ENCODE assay signal across 8 cellular contexts in the genomic region with DNA sequence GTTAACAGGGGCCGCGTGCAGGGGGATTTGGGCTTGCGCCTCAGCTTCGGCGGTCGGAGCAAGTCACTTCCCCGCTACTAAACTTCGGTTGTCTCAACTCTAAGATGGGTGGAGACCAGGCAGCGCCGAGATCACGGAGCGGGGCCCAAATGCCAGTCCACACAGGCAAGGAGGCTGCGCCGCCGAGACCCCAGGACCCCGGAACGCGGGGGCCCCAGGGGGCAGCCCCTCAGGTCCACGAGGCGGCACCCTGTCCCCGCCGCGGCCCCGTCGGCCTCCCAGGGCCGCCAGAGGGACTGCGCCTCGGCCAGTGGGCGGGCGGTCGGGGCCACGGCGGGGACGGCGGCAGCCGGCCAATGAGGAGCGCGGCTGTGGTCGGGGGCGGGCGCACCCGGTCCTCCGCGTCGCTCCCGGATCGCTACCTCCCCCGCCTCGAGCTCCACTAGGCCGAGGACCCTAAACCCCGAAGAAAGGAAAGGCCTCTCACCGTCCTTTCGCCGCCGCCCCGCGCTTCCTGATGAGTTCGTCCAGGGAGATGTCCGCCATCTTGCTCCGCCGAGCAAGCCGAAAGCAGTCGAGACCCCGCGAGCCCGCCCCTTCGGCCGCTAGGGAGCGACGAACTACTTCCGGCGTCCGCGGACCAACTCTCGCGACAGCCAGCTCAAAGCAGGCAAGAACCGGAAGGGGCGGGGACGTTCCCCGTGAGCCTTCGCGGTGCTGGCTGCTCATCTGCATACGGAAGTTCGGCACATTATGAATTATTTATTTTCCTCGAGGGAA. TPM values are rescaled to one million over a fixed set of nuclear protein-coding genes. Genes with fewer than 3 reads are reported as not detected.
DNase-seq lines count a peak whose midpoint lies in the region; ATAC-seq and TF ChIP-seq lines count a peak whose summit lies in the region.

TSS of gene POLDIP3 (minus strand) at position 572 of the 780 bp plus-strand sequence. CDS start at position 546, 26 bp downstream.

- DNase-seq in DMS153 treated with DMSO at 0.1 percent for 48 hours (lab: John Stamatoyannopoulos, UW; ENCODE audit: unreplicated experiment) (peak; percentile 94), OCI-M1 (lab: John Stamatoyannopoulos, UW) (peak; percentile 97), activated T-cell treated with anti-CD3 and anti-CD28 coated beads for 24 hours (ENCODE audit: low read depth) (peak; percentile 98), epithelial cell of esophagus (ENCODE audit: low read depth) (peak; percentile 99), mucosa of descending colon (peak; percentile 99 to 100 (median 99))
- peak; percentile 97 for DNase-seq in stimulated activated CD8-positive, alpha-beta memory T cell treated with anti-CD3 and anti-CD28 coated beads, Interleukin-4, amount 100 ng/mL, for 24 hours (ENCODE audit: low read depth)

- no peaks in the 10 kb centered on the region for H3K9me3 Mint-ChIP-seq in IgD-negative memory B cell

- TF ChIP-seq CTCF in epithelial cell of esophagus (IDR thresholded peaks at IDR 0.05; ENCODE audit: insufficient read depth, low read depth, low read length, missing control alignments) = peak; percentile 26
- peak; percentile 24 for TF ChIP-seq CTCF in mucosa of descending colon (IDR thresholded peaks at IDR 0.05)

- H3K9me3 ChIP-seq in mucosa of descending colon = no peaks in the 10 kb centered on the region

- H3K4me3 ChIP-seq in epithelial cell of esophagus (ENCODE audit: low read length) = peak within 1 kb of the TSS; percentile 89
- H3K4me3 ChIP-seq in mucosa of descending colon = peak within 1 kb of the TSS; percentile 72

- H3K4me1 Mint-ChIP-seq in IgD-negative memory B cell = peaks cover 22 to 38% (median 36%) of the 10 kb centered on the region in 3 donors

- no peaks in the 10 kb centered on the region for H3K27me3 Mint-ChIP-seq in IgD-negative memory B cell

- intact Hi-C loops in mucosa of descending colon (cut with DNase I, micrococcal nuclease) = no loop called here

- peak within 1 kb of the TSS; percentile 91 to 100 (median 100) for H3K27ac Mint-ChIP-seq in IgD-negative memory B cell

- ATAC-seq in GM21529 (IDR thresholded peaks at IDR 0.05; ENCODE audit: unreplicated experiment) (peak; percentile 64), mucosa of descending colon (peak; percentile 91)

- peak within 1 kb of the TSS; percentile 75 to 99 (median 94) for H3K4me3 Mint-ChIP-seq in IgD-negative memory B cell

- peaks cover 37% of the 10 kb centered on the region for H3K4me1 ChIP-seq in mucosa of descending colon (ENCODE audit: low read depth)

- H3K36me3 ChIP-seq in mucosa of descending colon (ENCODE audit: low read depth) = peaks cover 6% of the 10 kb centered on the region

- no peaks in the 10 kb centered on the region for H3K36me3 Mint-ChIP-seq in IgD-negative memory B cell

RNA-seq across cellular contexts. Expression of gene POLDIP3, which starts in this region (rescaled TPM):
- 78.2 TPM for polyA plus RNA-seq in IgD-negative memory B cell
- 10 to 100 TPM; 58.6 to 65.8 (median 65.0) TPM for total RNA-seq in mucosa of descending colon

Comparison
In these comparisons a context has a peak if more than half of its experiments do, and no peak if none do; other contexts are left out.
1. Peak in every context shown above with its lines: DNase-seq, ATAC-seq and H3K4me3 ChIP-seq.